Comparison of ENCODE assay signal across 1 cellular context in genomic region chr9:37903831-37904646, GRCh38.
TF ChIP-seq lines count a peak whose summit lies in the region.

Gene SLC25A51, minus strand, starts transcription at chr9:37904127. Its CDS starts 15,577 bp downstream, at chr9:37888550.

TF ChIP-seq in GM12878, 131 proteins besides CTCF, POLR2A, EP300 and RAD21 (continued from another document and continues in another):
- TF ChIP-seq REST (IDR thresholded peaks at IDR 0.05; ENCODE audit: low read depth, low read length) (0 out of 2 replicates have a peak, but pooled peaks have one; percentile 38), DPF2 (IDR thresholded peaks at IDR 0.05) (peak; percentile 87), RUNX3 (IDR thresholded peaks at IDR 0.05; ENCODE audit: low read length) (peak; percentile 61; the same call in 1 of the 2 replicates), IRF5 (IDR thresholded peaks at IDR 0.05; ENCODE audit: borderline replicate concordance) (no peak), ZSCAN29 (IDR thresholded peaks at IDR 0.05) (no peak), ASH2L (IDR thresholded peaks at IDR 0.05; ENCODE audit: borderline replicate concordance, low read depth) (no peak), CHD2 (IDR thresholded peaks at IDR 0.05; ENCODE audit: borderline replicate concordance, low read depth, low read length) (peak; percentile 75; the same call in 1 of the 2 replicates), BCLAF1 (IDR thresholded peaks at IDR 0.05) (no peak), SMC3 (IDR thresholded peaks at IDR 0.05; ENCODE audit: borderline replicate concordance, low read length) (peak; percentile 49), MAX (IDR thresholded peaks at IDR 0.05; ENCODE audit: low read depth, low read length) (peak; percentile 94), SMAD5 (IDR thresholded peaks at IDR 0.05; ENCODE audit: low read depth) (no peak), TARDBP (IDR thresholded peaks at IDR 0.05; ENCODE audit: borderline replicate concordance) (peak; percentile 48; the same call in 1 of the 2 replicates), NRF1 (conservative IDR thresholded peaks at IDR 0.05; ENCODE audit: low read depth, low read length) (peak; percentile 67), CHD4 (IDR thresholded peaks at IDR 0.05) (no peak), MEF2B (IDR thresholded peaks at IDR 0.05; ENCODE audit: partially characterized antibody, poor library complexity, severe bottlenecking) (peak; percentile 50), NR2C2 (IDR thresholded peaks at IDR 0.05; ENCODE audit: borderline replicate concordance, control insufficient read depth, insufficient read length, low read depth) (no peak), SUZ12 (IDR thresholded peaks at IDR 0.05; ENCODE audit: unreplicated experiment) (no peak), GABPA (IDR thresholded peaks at IDR 0.05; ENCODE audit: low read depth) (no peak), IRF4 (IDR thresholded peaks at IDR 0.05; ENCODE audit: low read depth, low read length) (peak; percentile 76), YY1 (IDR thresholded peaks at IDR 0.05; ENCODE audit: low read depth, low read length) (peak; percentile 95), JUNB (IDR thresholded peaks at IDR 0.05) (no peak), PRDM15 (CRISPR knock-in tag; IDR thresholded peaks at IDR 0.05) (no peak), EZH2 (IDR thresholded peaks at IDR 0.05; ENCODE audit: borderline replicate concordance, control insufficient read depth, low read depth, low read length) (no peak), BACH1 (IDR thresholded peaks at IDR 0.05; ENCODE audit: borderline replicate concordance) (peak; percentile 80; the same call in 1 of the 2 replicates), HCFC1 (IDR thresholded peaks at IDR 0.05; ENCODE audit: low read length) (peak; percentile 75), ZNF622 (IDR thresholded peaks at IDR 0.05) (no peak), MTA2 (IDR thresholded peaks at IDR 0.05; ENCODE audit: low read depth) (no peak), ZNF24 (IDR thresholded peaks at IDR 0.05) (peak; percentile 72; the same call in 1 of the 2 replicates), RB1 (IDR thresholded peaks at IDR 0.05; ENCODE audit: borderline replicate concordance) (peak; percentile 81; the same call in 1 of the 2 replicates), CREM (IDR thresholded peaks at IDR 0.05; ENCODE audit: low read depth) (peak; percentile 74), ZBTB33 (IDR thresholded peaks at IDR 0.05) (peak; percentile 85), RBBP5 (conservative IDR thresholded peaks at IDR 0.05) (no peak), SIN3A (IDR thresholded peaks at IDR 0.05; ENCODE audit: low read depth, low read length) (peak; percentile 73; the same call in 1 of the 2 replicates), KDM1A (IDR thresholded peaks at IDR 0.05; ENCODE audit: borderline replicate concordance) (no peak), CEBPZ (IDR thresholded peaks at IDR 0.05; ENCODE audit: low read depth, low read length) (no peak), BCL3 (IDR thresholded peaks at IDR 0.05; ENCODE audit: borderline replicate concordance, insufficient read depth, low read depth, low read length, poor library complexity, severe bottlenecking) (peak; percentile 31), E4F1 (IDR thresholded peaks at IDR 0.05; ENCODE audit: borderline replicate concordance, partially characterized antibody) (peak; percentile 16), RFX5 (IDR thresholded peaks at IDR 0.05; ENCODE audit: low read depth, low read length) (0 out of 2 replicates have a peak, but pooled peaks have one; percentile 43), SIX5 (IDR thresholded peaks at IDR 0.05; ENCODE audit: low read depth, low read length, severe bottlenecking) (no peak)
